Comparison of ENCODE assay signal across 8 cellular contexts in the genomic region with DNA sequence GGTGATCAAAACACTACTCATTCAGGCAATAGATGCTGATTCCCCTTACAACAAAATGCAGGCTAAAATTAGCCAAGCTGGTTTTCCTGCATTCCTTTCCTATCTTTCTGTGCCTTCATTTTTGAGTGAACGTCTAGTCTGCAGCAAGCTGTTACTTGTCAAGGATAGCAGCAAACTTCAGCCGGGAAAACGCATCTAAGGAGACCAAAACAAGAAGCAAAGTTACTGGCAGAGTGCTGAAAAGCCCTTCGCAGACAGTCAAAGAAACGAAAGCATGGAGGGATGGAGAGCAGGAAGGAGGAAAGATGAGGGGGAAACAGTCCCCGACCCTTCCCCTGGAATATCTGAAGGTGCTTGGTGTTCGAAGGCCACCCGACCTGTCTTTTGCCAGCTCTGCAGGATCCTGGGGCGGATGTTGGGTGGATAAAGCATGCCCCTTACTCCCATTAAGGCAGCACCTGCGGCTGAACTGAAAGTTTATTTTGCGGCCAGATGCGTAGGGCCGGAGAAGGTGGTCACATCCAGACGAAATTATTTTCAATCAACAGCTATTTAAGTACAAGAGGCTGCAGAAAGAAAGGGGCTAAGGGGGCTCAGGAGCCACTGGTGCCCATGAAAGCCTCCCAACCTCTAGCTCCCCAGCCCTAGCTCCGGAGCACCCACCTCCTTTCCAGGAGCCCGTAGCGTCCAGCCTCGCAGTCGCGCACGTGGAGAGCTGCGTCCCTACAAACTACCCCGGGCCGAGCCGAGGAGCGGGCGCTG. TPM values are rescaled to one million over a fixed set of nuclear protein-coding genes. Genes with fewer than 3 reads are reported as not detected.
A peak's percentile ranks its signal among the peaks of the same experiment; 100 is the strongest.
DNase-seq lines count a peak whose midpoint lies in the region; ATAC-seq and TF ChIP-seq lines count a peak whose summit lies in the region.

No MANE protein-coding gene starts in this region.

- no peak for TF ChIP-seq CTCF in CD8-positive, alpha-beta T cell (IDR thresholded peaks at IDR 0.05)

- peaks cover 28% of the 10 kb centered on the region for H3K27me3 ChIP-seq in ectodermal cell (ENCODE audit: control insufficient read depth, insufficient read depth, low read length, poor library complexity, severe bottlenecking)
- peaks cover 4% of the 10 kb centered on the region for H3K27me3 ChIP-seq in CD8-positive, alpha-beta T cell (ENCODE audit: insufficient read depth, low read length)

- POLR2A ChIA-PET in CD8-positive, alpha-beta T cell (lab: Charles Lee): no interaction called here

- peaks cover 12% of the 10 kb centered on the region for H3K4me1 Mint-ChIP-seq in stimulated activated naive CD8-positive, alpha-beta T cell treated with anti-CD3 and anti-CD28 coated beads, Interleukin-15, Interleukin-2, amounts not matched to agents 100 ng/mL and 50 ng/mL, for 24 hours (ENCODE audit: low read depth)
- peaks cover 9% of the 10 kb centered on the region for H3K4me1 Mint-ChIP-seq in CD8-positive, alpha-beta T cell (ENCODE audit: low read depth)
- peaks cover 3 to 5% of the 10 kb centered on the region in 2 donors for H3K4me1 Mint-ChIP-seq in immature natural killer cell

- H3K4me3 Mint-ChIP-seq in stimulated activated naive CD8-positive, alpha-beta T cell treated with anti-CD3 and anti-CD28 coated beads, Interleukin-15, Interleukin-2, amounts not matched to agents 100 ng/mL and 50 ng/mL, for 24 hours: peak overlapping the region; percentile 36
- no peak overlapping the region for H3K4me3 Mint-ChIP-seq in CD8-positive, alpha-beta T cell
- peak overlapping the region in 2 of 5 donors; percentile 3 to 38 for H3K4me3 Mint-ChIP-seq in immature natural killer cell

- H3K27ac Mint-ChIP-seq in stimulated activated naive CD8-positive, alpha-beta T cell treated with anti-CD3 and anti-CD28 coated beads, Interleukin-15, Interleukin-2, amounts not matched to agents 100 ng/mL and 50 ng/mL, for 24 hours: no peak overlapping the region
- H3K27ac Mint-ChIP-seq in CD8-positive, alpha-beta T cell: no peak overlapping the region
- H3K27ac Mint-ChIP-seq in immature natural killer cell: no peak overlapping the region

- peaks cover 60% of the 10 kb centered on the region for H3K27me3 Mint-ChIP-seq in stimulated activated naive CD8-positive, alpha-beta T cell treated with anti-CD3 and anti-CD28 coated beads, Interleukin-15, Interleukin-2, amounts not matched to agents 100 ng/mL and 50 ng/mL, for 24 hours
- H3K27me3 Mint-ChIP-seq in CD8-positive, alpha-beta T cell (ENCODE audit: low read depth): peaks cover 42% of the 10 kb centered on the region
- peaks cover 0 to 17% (median 11%) of the 10 kb centered on the region in 3 donors for H3K27me3 Mint-ChIP-seq in immature natural killer cell (ENCODE audit: low read depth in 3 of 3)

- CTCF ChIA-PET in CD8-positive, alpha-beta T cell (lab: Charles Lee): no interaction called here

- H3K4me1 ChIP-seq in ectodermal cell (ENCODE audit: control insufficient read depth, insufficient read depth, low read length): peaks cover 12% of the 10 kb centered on the region
- H3K4me1 ChIP-seq in CD8-positive, alpha-beta T cell (ENCODE audit: insufficient read depth, low read length): no peaks in the 10 kb centered on the region

- no peaks in the 10 kb centered on the region for H3K36me3 Mint-ChIP-seq in stimulated activated naive CD8-positive, alpha-beta T cell treated with anti-CD3 and anti-CD28 coated beads, Interleukin-15, Interleukin-2, amounts not matched to agents 100 ng/mL and 50 ng/mL, for 24 hours (ENCODE audit: low read depth)
- H3K36me3 Mint-ChIP-seq in CD8-positive, alpha-beta T cell: no peaks in the 10 kb centered on the region
- H3K36me3 Mint-ChIP-seq in immature natural killer cell: no peaks in the 10 kb centered on the region

- no peaks in the 10 kb centered on the region for H3K9me3 ChIP-seq in ectodermal cell (ENCODE audit: control insufficient read depth, low read length)
- no peaks in the 10 kb centered on the region for H3K9me3 ChIP-seq in CD8-positive, alpha-beta T cell (ENCODE audit: low read length)

- H3K36me3 ChIP-seq in ectodermal cell (ENCODE audit: control insufficient read depth, insufficient read depth, low read length): no peaks in the 10 kb centered on the region
- H3K36me3 ChIP-seq in CD8-positive, alpha-beta T cell (ENCODE audit: insufficient read depth, low read length): no peaks in the 10 kb centered on the region

- H3K9me3 Mint-ChIP-seq in stimulated activated naive CD8-positive, alpha-beta T cell treated with anti-CD3 and anti-CD28 coated beads, Interleukin-15, Interleukin-2, amounts not matched to agents 100 ng/mL and 50 ng/mL, for 24 hours: peaks cover 3% of the 10 kb centered on the region
- no peaks in the 10 kb centered on the region for H3K9me3 Mint-ChIP-seq in CD8-positive, alpha-beta T cell
- H3K9me3 Mint-ChIP-seq in immature natural killer cell: peaks cover 0 to 3% (median 0%) of the 10 kb centered on the region in 6 donors

- no peak for DNase-seq in stimulated activated naive CD8-positive, alpha-beta T cell treated with anti-CD3 and anti-CD28 coated beads, Interleukin-15, Interleukin-2, amounts not matched to agents 100 U/mL and 50 U/mL, for 24 hours
- DNase-seq in NCI-H460 (ENCODE audit: extremely low read depth, low read depth) (peak; percentile 12), mucosa of gallbladder (ENCODE audit: low spot score) (peak; percentile 25), immature natural killer cell (no peak), GF-D8 (lab: John Stamatoyannopoulos, UW) (no peak)
- no peak for DNase-seq in CD8-positive, alpha-beta T cell

- no peak overlapping the region for H3K27ac ChIP-seq in ectodermal cell (ENCODE audit: insufficient read depth, low read depth, low read length, poor library complexity, severe bottlenecking)
- no peak overlapping the region for H3K27ac ChIP-seq in CD8-positive, alpha-beta T cell (ENCODE audit: low read depth, low read length)

- intact Hi-C loops in CD8-positive, alpha-beta T cell (cut with DNase I, micrococcal nuclease): loop anchor here in 1 of 2 experiments (1.0 kb wide), 1 partner anchor 49 kb away; no protein-coding TSS in a partner anchor

- ATAC-seq in stimulated activated naive CD8-positive, alpha-beta T cell treated with anti-CD3 and anti-CD28 coated beads, Interleukin-15, Interleukin-2, amounts not matched to agents 100 U/mL and 50 U/mL, for 24 hours: no peak
- no peak for ATAC-seq in CD8-positive, alpha-beta T cell

- peak overlapping the region; percentile 43 for H3K4me3 ChIP-seq in ectodermal cell (ENCODE audit: insufficient read depth, low read depth, low read length)
- no peak overlapping the region for H3K4me3 ChIP-seq in CD8-positive, alpha-beta T cell (ENCODE audit: low read depth, low read length)

- 5 to 9% methylated on average over 27 of the region's 27 CpGs for WGBS in ectodermal cell, 2 experiments

RNA-seq across cellular contexts. Expression of a gene that starts 0.5 kb away (rescaled TPM):
- total RNA-seq in NCI-H460 (2014; rRNA removed; shearing (Covaris generic)): 12.0 and 12.9 TPM in 2 replicates
- 10.2 and 11.6 TPM in 2 replicates for polyA plus RNA-seq in NCI-H460 (2014; cell fraction: nucleus; rRNA removed)
- polyA plus RNA-seq in ectodermal cell (2013, experiment 1 of 4): 1.8 TPM
- polyA plus RNA-seq in ectodermal cell (2013, experiment 2 of 4): 1.3 TPM
- 1.4 TPM for polyA plus RNA-seq in ectodermal cell (2013, experiment 3 of 4)
- 1.3 TPM for polyA plus RNA-seq in ectodermal cell (2013, experiment 4 of 4)
- total RNA-seq in mucosa of gallbladder: 9.2 TPM
- not detected for total RNA-seq in CD8-positive, alpha-beta T cell
- polyA plus RNA-seq in immature natural killer cell: not detected

Comparison
In these comparisons a context has a peak if more than half of its experiments do, and no peak if none do; other contexts are left out.
1. DNase-seq: peak in NCI-H460 (single experiment) and mucosa of gallbladder (single experiment); none in stimulated activated naive CD8-positive, alpha-beta T cell treated with anti-CD3 and anti-CD28 coated beads, Interleukin-15, Interleukin-2, amounts not matched to agents 100 U/mL and 50 U/mL, for 24 hours (single experiment), CD8-positive, alpha-beta T cell (0 of 7), immature natural killer cell (0 of 3) and GF-D8 (single experiment).